ENCODE assay signal across 9 cellular contexts in the genomic region with DNA sequence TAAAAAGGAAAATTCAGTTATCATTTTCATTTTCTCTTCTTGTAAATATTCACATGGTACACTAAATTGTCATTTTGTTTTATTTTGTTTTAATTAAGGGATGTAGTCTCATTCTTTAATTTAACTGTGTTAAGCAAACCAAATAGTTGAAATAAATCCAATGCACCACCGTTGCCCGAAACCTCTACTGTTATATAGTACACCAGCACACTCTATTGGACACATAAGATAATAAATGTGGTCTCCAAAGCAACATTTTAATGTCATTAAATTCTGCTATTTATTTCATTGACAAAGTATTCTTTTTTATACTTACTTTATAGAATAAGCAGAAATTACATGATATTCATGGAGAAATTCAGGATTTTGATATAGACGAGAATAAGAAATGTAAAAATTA.
DNase-seq lines count a peak whose midpoint lies in the region; ATAC-seq, FAIRE-seq and TF ChIP-seq lines count a peak whose summit lies in the region.
"Had no signal": no experiment of that assay in that cellular context is flagged by ENCODE, and none has a peak within 500 bp of the region (broad histone marks: within the 10 kb centered on the region; RNA-seq: fewer than 3 reads in every experiment).

No MANE protein-coding gene starts in this region.

- TF ChIP-seq CTCF in D721Med (IDR thresholded peaks at IDR 0.05; ENCODE audit: insufficient read depth, missing control alignments) (peak; percentile 61), astrocyte (IDR thresholded peaks at IDR 0.05; ENCODE audit: insufficient read depth, low read depth, low read length) (peak; percentile 20)

- H3K9ac ChIP-seq in astrocyte (ENCODE audit: low read length) = no peak overlapping the region
- H3K9ac ChIP-seq in mesenchymal stem cell (ENCODE audit: low read length) = no peak overlapping the region

- H2AFZ ChIP-seq in astrocyte (ENCODE audit: low read depth, low read length) (no peak overlapping the region), mesenchymal stem cell (ENCODE audit: low read depth, low read length) (no peak overlapping the region)

- no peak overlapping the region for H4K91ac ChIP-seq in mesenchymal stem cell (ENCODE audit: low read length)

- H3K4me2 ChIP-seq in astrocyte (ENCODE audit: low read length) (no peak overlapping the region), mesenchymal stem cell (ENCODE audit: low read length, poor library complexity, severe bottlenecking) (no peak overlapping the region)

- H3K36me3 ChIP-seq in astrocyte (ENCODE audit: insufficient read depth, low read length) (no peaks in the 10 kb centered on the region), mesenchymal stem cell (ENCODE audit: control insufficient read depth in 1 of 2, insufficient read depth in 2 of 2, low read depth in 1 of 2, low read length in 2 of 2) (no peaks in the 10 kb centered on the region)

- H3K27ac Mint-ChIP-seq in astrocyte (ENCODE audit: unreplicated experiment) = no peak overlapping the region
- no peak overlapping the region for H3K27ac Mint-ChIP-seq in natural killer cell treated with Interleukin-12 subunit alpha and Interleukin-12 subunit beta and Interleukin-15 and Interleukin-18, amount 100 ng/mL, for 72 hours
- H3K27ac Mint-ChIP-seq: IgD-negative memory B cell had no signal

- no peak overlapping the region for H2BK15ac ChIP-seq in mesenchymal stem cell (ENCODE audit: low read depth, poor library complexity, severe bottlenecking)

- H3K14ac ChIP-seq in mesenchymal stem cell (ENCODE audit: low read length in 2 of 2) = no peak overlapping the region

- H3K4me1 ChIP-seq in astrocyte (ENCODE audit: insufficient read depth, low read length) (no peaks in the 10 kb centered on the region), mesenchymal stem cell (ENCODE audit: control insufficient read depth, insufficient read depth, low read depth, low read length) (no peaks in the 10 kb centered on the region)

- no peaks in the 10 kb centered on the region for H3K27me3 Mint-ChIP-seq in astrocyte (ENCODE audit: low read depth, unreplicated experiment)
- H3K27me3 Mint-ChIP-seq in natural killer cell treated with Interleukin-12 subunit alpha and Interleukin-12 subunit beta and Interleukin-15 and Interleukin-18, amount 100 ng/mL, for 72 hours = no peaks in the 10 kb centered on the region
- H3K27me3 Mint-ChIP-seq: IgD-negative memory B cell had no signal

- FAIRE-seq in D721Med (lab: Jason Lieb, UNC) = no peak
- no peak for FAIRE-seq in astrocyte (lab: Jason Lieb, UNC)

- ATAC-seq in HG02610 (IDR thresholded peaks at IDR 0.05; ENCODE audit: unreplicated experiment) (peak; percentile 43), HG03097 (IDR thresholded peaks at IDR 0.05; ENCODE audit: low FRiP score, unreplicated experiment) (no peak), HG03442 (IDR thresholded peaks at IDR 0.05; ENCODE audit: unreplicated experiment) (no peak)
- no peak for ATAC-seq in natural killer cell treated with Interleukin-12 subunit alpha and Interleukin-12 subunit beta and Interleukin-15 and Interleukin-18, amount 100 ng/mL, for 72 hours

- H2AK5ac ChIP-seq in mesenchymal stem cell (ENCODE audit: low read length, severe bottlenecking) = no peak overlapping the region

- H3K4me3 ChIP-seq in astrocyte (ENCODE audit: insufficient read depth, low read depth, low read length) = no peak overlapping the region
- H3K4me3 ChIP-seq in mesenchymal stem cell (ENCODE audit: insufficient read depth in 1 of 2, low read depth in 1 of 2, low read length in 2 of 2) = no peak overlapping the region

- H3K23ac ChIP-seq in mesenchymal stem cell (ENCODE audit: low read length in 2 of 2) = no peak overlapping the region

- H3K9me3 ChIP-seq in astrocyte (ENCODE audit: insufficient read depth, low read depth, low read length) (no peaks in the 10 kb centered on the region), mesenchymal stem cell (ENCODE audit: control insufficient read depth, low read length) (no peaks in the 10 kb centered on the region)

- H3K4ac ChIP-seq in mesenchymal stem cell (ENCODE audit: low read depth in 1 of 2, low read length in 2 of 2) = no peak overlapping the region

- no peak for DNase-seq in D721Med (ENCODE audit: insufficient read length, low spot score)
- DNase-seq in astrocyte (ENCODE audit: low read depth) = peak; percentile 6
- peak; percentile 5 for DNase-seq in mesenchymal stem cell
- no peak for DNase-seq in NCI-H2227 treated with DMSO at 0.1 percent for 48 hours (lab: John Stamatoyannopoulos, UW)
- DNase-seq in natural killer cell treated with Interleukin-12 subunit alpha and Interleukin-12 subunit beta and Interleukin-15 and Interleukin-18, amount 100 ng/mL, for 72 hours (ENCODE audit: low spot score) = no peak

- H3K27ac ChIP-seq in astrocyte (ENCODE audit: low read depth, low read length) = no peak overlapping the region
- H3K27ac ChIP-seq in mesenchymal stem cell (ENCODE audit: low read length, poor library complexity, severe bottlenecking) = no peak overlapping the region

- no peaks in the 10 kb centered on the region for H3K9me3 Mint-ChIP-seq in astrocyte (ENCODE audit: unreplicated experiment)
- H3K9me3 Mint-ChIP-seq in natural killer cell treated with Interleukin-12 subunit alpha and Interleukin-12 subunit beta and Interleukin-15 and Interleukin-18, amount 100 ng/mL, for 72 hours = no peaks in the 10 kb centered on the region

- H3K27me3 ChIP-seq in astrocyte (ENCODE audit: insufficient read depth, low read length) (peaks cover 2% of the 10 kb centered on the region), mesenchymal stem cell (ENCODE audit: control insufficient read depth in 1 of 2, insufficient read depth in 1 of 2, low read length in 2 of 2) (peaks cover 0 to 3% of the 10 kb centered on the region in 2 experiments)

- no peaks in the 10 kb centered on the region for H3K79me2 ChIP-seq in astrocyte (ENCODE audit: insufficient read depth, low read length)

- no peaks in the 10 kb centered on the region for H3K4me1 Mint-ChIP-seq in astrocyte (ENCODE audit: low read depth, unreplicated experiment)
- no peaks in the 10 kb centered on the region for H3K4me1 Mint-ChIP-seq in natural killer cell treated with Interleukin-12 subunit alpha and Interleukin-12 subunit beta and Interleukin-15 and Interleukin-18, amount 100 ng/mL, for 72 hours (ENCODE audit: low read depth in 2 of 2)
- H3K4me1 Mint-ChIP-seq: IgD-negative memory B cell had no signal

- H4K20me1 ChIP-seq in astrocyte (ENCODE audit: insufficient read depth, low read length) = no peaks in the 10 kb centered on the region

- H3K36me3 Mint-ChIP-seq in astrocyte (ENCODE audit: low read depth, unreplicated experiment) = no peaks in the 10 kb centered on the region
- H3K36me3 Mint-ChIP-seq in natural killer cell treated with Interleukin-12 subunit alpha and Interleukin-12 subunit beta and Interleukin-15 and Interleukin-18, amount 100 ng/mL, for 72 hours = no peaks in the 10 kb centered on the region
- H3K36me3 Mint-ChIP-seq: IgD-negative memory B cell had no signal

- no peak overlapping the region for H3K4me3 Mint-ChIP-seq in astrocyte (ENCODE audit: unreplicated experiment)
- H3K4me3 Mint-ChIP-seq in natural killer cell treated with Interleukin-12 subunit alpha and Interleukin-12 subunit beta and Interleukin-15 and Interleukin-18, amount 100 ng/mL, for 72 hours = no peak overlapping the region
- H3K4me3 Mint-ChIP-seq: IgD-negative memory B cell had no signal

- no peak overlapping the region for H2BK12ac ChIP-seq in mesenchymal stem cell (ENCODE audit: low read length in 2 of 2)

- H4K8ac ChIP-seq in mesenchymal stem cell (ENCODE audit: low read length) = no peak overlapping the region

- H3K18ac ChIP-seq in mesenchymal stem cell (ENCODE audit: low read depth in 1 of 2, low read length in 2 of 2) = no peak overlapping the region

- no peak overlapping the region for H2BK5ac ChIP-seq in mesenchymal stem cell (ENCODE audit: low read depth, low read length, poor library complexity, severe bottlenecking)

- WGBS in mesenchymal stem cell = 63% methylated on average over 2 of the region's 3 CpGs

- H2BK120ac ChIP-seq in mesenchymal stem cell (ENCODE audit: low read depth, low read length) = no peak overlapping the region

- no peaks in the 10 kb centered on the region for H3K79me1 ChIP-seq in mesenchymal stem cell (replicated peaks; ENCODE audit: low read length, poor library complexity, severe bottlenecking)

Comparison
In these comparisons a context has a peak if more than half of its experiments do, and no peak if none do; other contexts are left out.
1. DNase-seq: peak in astrocyte (single experiment) and mesenchymal stem cell (single experiment); none in D721Med (single experiment), NCI-H2227 treated with DMSO at 0.1 percent for 48 hours (single experiment) and natural killer cell treated with Interleukin-12 subunit alpha and Interleukin-12 subunit beta and Interleukin-15 and Interleukin-18, amount 100 ng/mL, for 72 hours (single experiment).